ENCODE assay signal across 8 cellular contexts in the genomic region with DNA sequence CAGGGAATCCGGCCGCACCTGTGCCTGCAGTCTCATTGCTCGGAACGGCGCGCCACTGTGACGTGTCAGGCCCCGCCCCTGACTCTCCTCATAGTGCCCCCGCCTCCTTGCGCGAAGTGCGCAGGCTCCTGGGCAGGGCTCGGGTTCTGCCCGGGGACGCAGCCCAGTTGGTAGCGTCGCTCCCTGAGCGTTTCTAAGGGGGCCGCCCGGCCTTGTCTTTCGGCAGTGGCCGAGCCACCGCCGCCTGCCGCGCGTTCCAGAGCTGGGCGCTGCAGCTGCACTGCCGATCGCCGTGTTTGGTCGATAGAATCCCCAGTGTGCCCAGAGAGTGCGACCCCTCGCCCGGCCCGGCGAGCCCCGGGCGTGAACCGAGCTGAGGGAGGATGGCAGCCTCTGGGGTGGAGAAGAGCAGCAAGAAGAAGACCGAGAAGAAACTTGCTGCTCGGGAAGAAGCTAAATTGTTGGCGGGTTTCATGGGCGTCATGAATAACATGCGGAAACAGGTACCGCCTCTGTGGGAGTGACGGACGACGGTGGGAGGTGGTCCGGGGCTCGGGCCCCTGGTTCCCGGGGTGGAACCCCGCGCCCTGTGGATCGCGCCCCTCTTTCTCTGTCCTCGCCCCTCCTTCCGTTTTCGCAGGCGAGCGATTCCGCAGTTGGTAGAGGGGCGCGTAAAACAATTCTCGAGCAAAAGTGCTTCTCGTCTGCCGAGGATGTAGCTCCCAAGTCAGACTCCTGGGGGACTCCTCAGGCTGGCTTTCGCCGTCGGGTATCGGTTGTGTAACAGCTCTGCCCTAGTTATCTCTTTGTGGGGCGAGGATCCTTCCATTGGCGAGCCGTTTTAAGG. TPM values are rescaled to one million over a fixed set of nuclear protein-coding genes. Genes with fewer than 3 reads are reported as not detected.
DNase-seq lines count a peak whose midpoint lies in the region; TF ChIP-seq lines count a peak whose summit lies in the region.

A gene with protein sequence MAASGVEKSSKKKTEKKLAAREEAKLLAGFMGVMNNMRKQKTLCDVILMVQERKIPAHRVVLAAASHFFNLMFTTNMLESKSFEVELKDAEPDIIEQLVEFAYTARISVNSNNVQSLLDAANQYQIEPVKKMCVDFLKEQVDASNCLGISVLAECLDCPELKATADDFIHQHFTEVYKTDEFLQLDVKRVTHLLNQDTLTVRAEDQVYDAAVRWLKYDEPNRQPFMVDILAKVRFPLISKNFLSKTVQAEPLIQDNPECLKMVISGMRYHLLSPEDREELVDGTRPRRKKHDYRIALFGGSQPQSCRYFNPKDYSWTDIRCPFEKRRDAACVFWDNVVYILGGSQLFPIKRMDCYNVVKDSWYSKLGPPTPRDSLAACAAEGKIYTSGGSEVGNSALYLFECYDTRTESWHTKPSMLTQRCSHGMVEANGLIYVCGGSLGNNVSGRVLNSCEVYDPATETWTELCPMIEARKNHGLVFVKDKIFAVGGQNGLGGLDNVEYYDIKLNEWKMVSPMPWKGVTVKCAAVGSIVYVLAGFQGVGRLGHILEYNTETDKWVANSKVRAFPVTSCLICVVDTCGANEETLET (plus strand): TSS at position 142 of the 847 bp plus-strand sequence. CDS start 242 bp downstream, at position 384.

- peaks cover 13% of the 10 kb centered on the region for H3K36me3 Mint-ChIP-seq in HFFc6 (ENCODE audit: low read depth)

- DNase-seq in GM04504 (ENCODE audit: low read depth) (peak; percentile 72), HFFc6 (peak; percentile 90), NB4 (ENCODE audit: low read depth) (peak; percentile 98), SK-N-MC (ENCODE audit: low read depth, low spot score) (no peak), germinal center (ENCODE audit: low spot score) (peak; percentile 93), nucleus accumbens (lab: John Stamatoyannopoulos, UW) (peak; percentile 63 to 98 (median 92)), suprapubic skin (ENCODE audit: low spot score in 2 of 2) (peak; percentile 98)
- DNase-seq in activated naive CD4-positive, alpha-beta T cell treated with anti-CD3 and anti-CD28 coated beads, Interleukin-2, amount 50 U/mL, for 16 hours = peak; percentile 98

- WGBS in suprapubic skin = under 1% methylated on average over 67 of the region's 74 CpGs

- H3K4me3 ChIP-seq in NB4 (ENCODE audit: low read depth, low read length) (peak within 1 kb of the TSS; percentile 92), SK-N-MC (peak within 1 kb of the TSS; percentile 97), suprapubic skin (peak within 1 kb of the TSS; percentile 96)

- no peaks in the 10 kb centered on the region for H3K9me3 Mint-ChIP-seq in HFFc6

- H3K36me3 ChIP-seq in SK-N-MC (ENCODE audit: insufficient read depth, low read length) (no peaks in the 10 kb centered on the region), suprapubic skin (no peaks in the 10 kb centered on the region)

- peak; percentile 96 for TF ChIP-seq POLR2A in NB4 (IDR thresholded peaks at IDR 0.05; ENCODE audit: extremely low read depth, insufficient read length)
- TF ChIP-seq POLR2A in suprapubic skin (IDR thresholded peaks at IDR 0.05) = peak; percentile 79 to 81

- no peaks in the 10 kb centered on the region for H3K27me3 ChIP-seq in suprapubic skin

- no peak for TF ChIP-seq EP300 in suprapubic skin (IDR thresholded peaks at IDR 0.05)

- peak within 1 kb of the TSS; percentile 89 for H3K9ac ChIP-seq in SK-N-MC (ENCODE audit: insufficient read length)

- peaks cover 31% of the 10 kb centered on the region for H3K4me1 ChIP-seq in suprapubic skin

- H3K9me3 ChIP-seq in SK-N-MC (ENCODE audit: low read depth, low read length) (no peaks in the 10 kb centered on the region), suprapubic skin (no peaks in the 10 kb centered on the region)

- H3K4me1 Mint-ChIP-seq in HFFc6 (ENCODE audit: low read depth) = peaks cover 27% of the 10 kb centered on the region

- peak within 1 kb of the TSS; percentile 95 for H3K4me3 Mint-ChIP-seq in HFFc6

- H3K27ac ChIP-seq in SK-N-MC = peak within 1 kb of the TSS; percentile 69
- peak within 1 kb of the TSS; percentile 96 for H3K27ac ChIP-seq in suprapubic skin

- TF ChIP-seq CTCF in HFFc6 (IDR thresholded peaks at IDR 0.05) (0 out of 2 replicates have a peak, but pooled peaks have one; percentile 6), NB4 (IDR thresholded peaks at IDR 0.05; ENCODE audit: low read depth, low read length) (peak; percentile 16), suprapubic skin (IDR thresholded peaks at IDR 0.05) (no peak)

- H3K27ac Mint-ChIP-seq in HFFc6 = peak within 1 kb of the TSS; percentile 92

- H3K27me3 Mint-ChIP-seq in HFFc6 (ENCODE audit: insufficient read depth) = peaks cover 1% of the 10 kb centered on the region; the same call in 1 of the 2 replicates

RNA-seq across cellular contexts. Expression of the gene that starts here (rescaled TPM):
- total RNA-seq in HFFc6 (2021; fragmentation: NEBNext Ultra II Directional; extraction: Animal tissue kit (Norgen Biotek cat#: 25700)) = 10 to 100 TPM; 23.1 to 31.2 (median 29.5) TPM
- 10 to 100 TPM; 18.5 to 27.2 (median 26.8) TPM for total RNA-seq in suprapubic skin

Comparison
In these comparisons a context has a peak if more than half of its experiments do, and no peak if none do; other contexts are left out.
1. CTCF ChIP-seq: peak in HFFc6 (single experiment) and NB4 (single experiment); none in suprapubic skin (0 of 2).
2. Peak in every context shown above with its lines, with median percentiles within 50 percentile points of each other: H3K4me3 ChIP-seq.